Comparison of ENCODE assay signal across 2 cellular contexts in genomic region chr6:28791002-28791383, GRCh38.
TF ChIP-seq lines count a peak whose summit lies in the region.

No MANE protein-coding gene starts in this region.

TF ChIP-seq in SK-N-SH, 30 proteins besides CTCF, POLR2A, EP300 and RAD21 (continued from another document):
- TF ChIP-seq, protein P1, sequence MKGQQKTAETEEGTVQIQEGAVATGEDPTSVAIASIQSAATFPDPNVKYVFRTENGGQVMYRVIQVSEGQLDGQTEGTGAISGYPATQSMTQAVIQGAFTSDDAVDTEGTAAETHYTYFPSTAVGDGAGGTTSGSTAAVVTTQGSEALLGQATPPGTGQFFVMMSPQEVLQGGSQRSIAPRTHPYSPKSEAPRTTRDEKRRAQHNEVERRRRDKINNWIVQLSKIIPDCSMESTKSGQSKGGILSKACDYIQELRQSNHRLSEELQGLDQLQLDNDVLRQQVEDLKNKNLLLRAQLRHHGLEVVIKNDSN (IDR thresholded peaks at IDR 0.05; ENCODE audit: borderline replicate concordance, low read depth) = no peak
- TF ChIP-seq RFX5 (IDR thresholded peaks at IDR 0.05; ENCODE audit: low read length) = no peak
- no peak for TF ChIP-seq SMC3 (IDR thresholded peaks at IDR 0.05; ENCODE audit: low read depth, low read length)
- no peak for TF ChIP-seq JUND (IDR thresholded peaks at IDR 0.05)
- no peak for TF ChIP-seq NFIC (IDR thresholded peaks at IDR 0.05; ENCODE audit: borderline replicate concordance)
- TF ChIP-seq YY1 (IDR thresholded peaks at IDR 0.05; ENCODE audit: low read depth) = no peak
- TF ChIP-seq, protein P2, sequence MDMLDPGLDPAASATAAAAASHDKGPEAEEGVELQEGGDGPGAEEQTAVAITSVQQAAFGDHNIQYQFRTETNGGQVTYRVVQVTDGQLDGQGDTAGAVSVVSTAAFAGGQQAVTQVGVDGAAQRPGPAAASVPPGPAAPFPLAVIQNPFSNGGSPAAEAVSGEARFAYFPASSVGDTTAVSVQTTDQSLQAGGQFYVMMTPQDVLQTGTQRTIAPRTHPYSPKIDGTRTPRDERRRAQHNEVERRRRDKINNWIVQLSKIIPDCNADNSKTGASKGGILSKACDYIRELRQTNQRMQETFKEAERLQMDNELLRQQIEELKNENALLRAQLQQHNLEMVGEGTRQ (IDR thresholded peaks at IDR 0.05; ENCODE audit: borderline replicate concordance, low read depth, low read length) = no peak
- TF ChIP-seq FOSL2 (IDR thresholded peaks at IDR 0.05; ENCODE audit: borderline replicate concordance, low read depth) = no peak

TF ChIP-seq in SK-N-SH treated with all-trans-retinoic acid at 6 μM for 48 hours, 23 proteins besides CTCF, POLR2A, EP300 and RAD21 (continued from another document):
- TF ChIP-seq, protein P3, sequence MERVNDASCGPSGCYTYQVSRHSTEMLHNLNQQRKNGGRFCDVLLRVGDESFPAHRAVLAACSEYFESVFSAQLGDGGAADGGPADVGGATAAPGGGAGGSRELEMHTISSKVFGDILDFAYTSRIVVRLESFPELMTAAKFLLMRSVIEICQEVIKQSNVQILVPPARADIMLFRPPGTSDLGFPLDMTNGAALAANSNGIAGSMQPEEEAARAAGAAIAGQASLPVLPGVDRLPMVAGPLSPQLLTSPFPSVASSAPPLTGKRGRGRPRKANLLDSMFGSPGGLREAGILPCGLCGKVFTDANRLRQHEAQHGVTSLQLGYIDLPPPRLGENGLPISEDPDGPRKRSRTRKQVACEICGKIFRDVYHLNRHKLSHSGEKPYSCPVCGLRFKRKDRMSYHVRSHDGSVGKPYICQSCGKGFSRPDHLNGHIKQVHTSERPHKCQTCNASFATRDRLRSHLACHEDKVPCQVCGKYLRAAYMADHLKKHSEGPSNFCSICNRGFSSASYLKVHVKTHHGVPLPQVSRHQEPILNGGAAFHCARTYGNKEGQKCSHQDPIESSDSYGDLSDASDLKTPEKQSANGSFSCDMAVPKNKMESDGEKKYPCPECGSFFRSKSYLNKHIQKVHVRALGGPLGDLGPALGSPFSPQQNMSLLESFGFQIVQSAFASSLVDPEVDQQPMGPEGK (CRISPR knock-in tag; IDR thresholded peaks at IDR 0.05; ENCODE audit: borderline replicate concordance) = no peak
TF ChIP-seq in SK-N-SH treated with all-trans-retinoic acid at 6 μM for 48 hours: peak in this region for 0.
